ENCODE assay signal across 8 cellular contexts in genomic region chr1:50333595-50333974, GRCh38.
DNase-seq lines count a peak whose midpoint lies in the region; ATAC-seq and FAIRE-seq lines count a peak whose summit lies in the region.

No MANE protein-coding gene starts in this region.

- H3K27me3 ChIP-seq in SJSA1 (replicated peaks) (peaks cover 36% of the 10 kb centered on the region), small intestine (ENCODE audit: control insufficient read depth in 2 of 2, insufficient read depth in 2 of 2, low read length in 2 of 2) (peaks cover 0 to 2% of the 10 kb centered on the region in 2 donors)

- FAIRE-seq in small intestine (lab: Jason Lieb, UNC): no peak

- H3K36me3 ChIP-seq in SJSA1 (no peaks in the 10 kb centered on the region), small intestine (ENCODE audit: control insufficient read depth in 2 of 2, insufficient read depth in 2 of 2, low read length in 2 of 2) (no peaks in the 10 kb centered on the region)

- DNase-seq in AG20443 (ENCODE audit: low spot score) (peak; percentile 84), SJSA1 (ENCODE audit: low read depth in 1 of 2, low spot score in 2 of 2) (peak in 1 of 2 experiments; percentile 43), astrocyte of the hippocampus (ENCODE audit: low read depth, low spot score) (peak; percentile 68), iPS-NIHi7 (ENCODE audit: extremely low spot score) (peak; percentile 91), small intestine (peak; percentile 61), dedifferentiated amniotic fluid mesenchymal stem cell (ENCODE audit: extremely low spot score) (no peak)

- H3K4me1 ChIP-seq in SJSA1 (replicated peaks) (peaks cover 8% of the 10 kb centered on the region), small intestine (ENCODE audit: control insufficient read depth in 2 of 2, insufficient read depth in 1 of 2, low read depth in 1 of 2, low read length in 1 of 2) (peaks cover 0 to 3% of the 10 kb centered on the region in 2 donors)

- H3K4me3 ChIP-seq in SJSA1 (peak overlapping the region; percentile 11; the same call in 1 of the 2 replicates), small intestine (ENCODE audit: low read depth in 1 of 2, low read length in 2 of 2) (peak overlapping the region in 1 of 2 donors; percentile 57)

- H3K27ac ChIP-seq in SJSA1: no peak overlapping the region
- H3K27ac ChIP-seq in small intestine (ENCODE audit: low read depth in 1 of 2, low read length in 1 of 2): peak overlapping the region in 1 of 2 donors; percentile 43

- 4 to 9% (median 5%) methylated on average over 20 to 37 of the region's 37 CpGs for WGBS in small intestine, 3 donors

- ATAC-seq in GM19035 (IDR thresholded peaks at IDR 0.05; ENCODE audit: unreplicated experiment) (peak; percentile 86), HG03175 (IDR thresholded peaks at IDR 0.05; ENCODE audit: unreplicated experiment) (peak; percentile 80)

- H3K9me3 ChIP-seq in SJSA1 (replicated peaks): no peaks in the 10 kb centered on the region
- no peaks in the 10 kb centered on the region for H3K9me3 ChIP-seq in small intestine (ENCODE audit: control insufficient read depth, low read depth)
